ENCODE assay signal across 1 cellular context in genomic region chr21:36966066-36966845, GRCh38.
TF ChIP-seq lines count a peak whose summit lies in the region.

Gene HLCS (minus strand): TSS chr21:36966669. CDS start chr21:36966638, 31 bp downstream.

TF ChIP-seq in GM12878, 131 proteins besides CTCF, POLR2A, EP300 and RAD21 (continued from another document):
- TF ChIP-seq USF1 (IDR thresholded peaks at IDR 0.05; ENCODE audit: borderline replicate concordance, extremely low read length, insufficient read depth, low read depth, low read length) (no peak), ATF2 (IDR thresholded peaks at IDR 0.05; ENCODE audit: low read length) (no peak), RELA (IDR thresholded peaks at IDR 0.05; ENCODE audit: borderline replicate concordance, partially characterized antibody) (peak; percentile 23), ZNF622 (IDR thresholded peaks at IDR 0.05) (no peak), PAX8 (IDR thresholded peaks at IDR 0.05) (no peak), CREB1 (IDR thresholded peaks at IDR 0.05; ENCODE audit: low read depth) (peak; percentile 58; the same call in 1 of the 2 replicates), ZBTB40 (IDR thresholded peaks at IDR 0.05; ENCODE audit: borderline replicate concordance) (no peak), ATF3 (IDR thresholded peaks at IDR 0.05; ENCODE audit: borderline replicate concordance, extremely low read depth, low read depth, low read length) (no peak), RBBP5 (conservative IDR thresholded peaks at IDR 0.05) (no peak), GATAD2B (conservative IDR thresholded peaks at IDR 0.05; ENCODE audit: low read depth) (peak; percentile 80), PAX5 (IDR thresholded peaks at IDR 0.05; ENCODE audit: borderline replicate concordance, low read depth, low read length) (0 out of 2 replicates have a peak, but pooled peaks have one; percentile 22), IRF5 (IDR thresholded peaks at IDR 0.05; ENCODE audit: borderline replicate concordance) (no peak), ZBTB4 (CRISPR knock-in tag; IDR thresholded peaks at IDR 0.05) (no peak), MYB (IDR thresholded peaks at IDR 0.05; ENCODE audit: borderline replicate concordance, low read depth, low read length) (no peak), ZNF687 (IDR thresholded peaks at IDR 0.05) (peak; percentile 52), SUZ12 (IDR thresholded peaks at IDR 0.05; ENCODE audit: unreplicated experiment) (no peak), BHLHE40 (IDR thresholded peaks at IDR 0.05; ENCODE audit: borderline replicate concordance in 1 of 2, low read depth in 2 of 2, low read length in 1 of 2) (peak; percentile 47 to 78; a peak in 3 of 4 replicates), ASH2L (IDR thresholded peaks at IDR 0.05; ENCODE audit: borderline replicate concordance, low read depth) (no peak), NKRF (conservative IDR thresholded peaks at IDR 0.05) (0 out of 2 replicates have a peak, but pooled peaks have one; percentile 31), TAF1 (IDR thresholded peaks at IDR 0.05; ENCODE audit: borderline replicate concordance, low read depth, low read length) (no peak), STAT1 (conservative IDR thresholded peaks at IDR 0.05) (no peak), YY1 (IDR thresholded peaks at IDR 0.05; ENCODE audit: low read depth, low read length) (peak; percentile 71; the same call in 1 of the 2 replicates), ZZZ3 (IDR thresholded peaks at IDR 0.05; ENCODE audit: control insufficient read depth, insufficient read length, low read depth) (no peak), TCF12 (IDR thresholded peaks at IDR 0.05; ENCODE audit: low read depth, low read length) (0 out of 2 replicates have a peak, but pooled peaks have one; percentile 4), POLR2AphosphoS5 (IDR thresholded peaks at IDR 0.05; ENCODE audit: low read length) (peak; percentile 29; the same call in 1 of the 2 replicates), DPF2 (IDR thresholded peaks at IDR 0.05) (0 out of 2 replicates have a peak, but pooled peaks have one; percentile 65), NR2C1 (IDR thresholded peaks at IDR 0.05) (no peak), PKNOX1 (IDR thresholded peaks at IDR 0.05) (peak; percentile 59; the same call in 1 of the 2 replicates), KLF5 (IDR thresholded peaks at IDR 0.05; ENCODE audit: partially characterized antibody) (no peak), ZSCAN29 (IDR thresholded peaks at IDR 0.05) (no peak), EZH2 (IDR thresholded peaks at IDR 0.05; ENCODE audit: borderline replicate concordance, control insufficient read depth, low read depth, low read length) (no peak), NBN (IDR thresholded peaks at IDR 0.05) (no peak), IKZF1 (conservative IDR thresholded peaks at IDR 0.05) (peak; percentile 49; the same call in 1 of the 2 replicates), RB1 (IDR thresholded peaks at IDR 0.05; ENCODE audit: borderline replicate concordance) (no peak; the same call in 1 of the 2 replicates), PBX3 (IDR thresholded peaks at IDR 0.05; ENCODE audit: insufficient replicate concordance, low read depth, low read length) (peak; percentile 40)
TF ChIP-seq in GM12878: peak in this region for 19.
